Comparison of ENCODE assay signal across 16 cellular contexts in the genomic region with DNA sequence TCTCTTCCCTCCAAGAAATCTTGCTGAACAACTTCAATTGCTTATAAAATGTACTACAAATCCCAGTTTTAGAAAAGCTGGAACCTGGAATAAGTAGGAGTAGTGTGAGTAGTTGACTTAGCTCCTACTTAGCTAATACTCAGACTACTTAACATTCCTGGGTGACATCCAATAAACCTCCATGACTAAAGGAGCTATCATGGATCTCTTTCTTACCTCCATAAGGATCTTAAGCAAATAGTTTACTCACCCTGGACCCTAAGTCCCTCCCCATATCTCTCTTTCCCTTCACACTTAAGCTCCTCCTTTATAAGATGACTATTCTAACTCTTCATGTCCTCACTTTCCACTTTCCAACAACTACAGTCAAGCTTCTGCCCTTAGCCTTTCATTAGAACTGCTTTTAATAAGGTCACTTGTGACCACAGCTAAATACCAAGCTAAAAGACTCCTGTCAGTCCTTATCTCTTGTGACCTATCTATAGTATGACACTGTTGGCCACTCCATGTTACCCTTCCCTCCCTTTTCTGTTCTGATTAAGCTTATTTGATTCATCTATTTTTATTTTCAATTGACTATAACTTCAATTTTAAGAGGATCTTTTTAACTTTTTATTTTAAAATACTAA.
DNase-seq lines count a peak whose midpoint lies in the region; ATAC-seq and TF ChIP-seq lines count a peak whose summit lies in the region.
"Had no signal": no experiment of that assay in that cellular context is flagged by ENCODE, and none has a peak within 500 bp of the region (broad histone marks: within the 10 kb centered on the region; RNA-seq: fewer than 3 reads in every experiment).

No MANE protein-coding gene starts in this region.

- no peaks in the 10 kb centered on the region for H3K9me2 ChIP-seq in PC-3 (replicated peaks; ENCODE audit: low read length)

- H3K27me3 ChIP-seq in PC-3 (ENCODE audit: low read length): no peaks in the 10 kb centered on the region
- no peaks in the 10 kb centered on the region for H3K27me3 ChIP-seq in lung (ENCODE audit: control insufficient read depth, insufficient read depth)

- no peaks in the 10 kb centered on the region for H3K79me2 ChIP-seq in PC-3 (ENCODE audit: low read length)

- POLR2A ChIA-PET in PC-3 (lab: Charles Lee; ENCODE audit: unreplicated experiment): no interaction called here

- H3K27ac ChIP-seq in PC-3 (ENCODE audit: low read length) (peak overlapping the region; percentile 68), lung (ENCODE audit: low read depth in 1 of 2, low read length in 1 of 2) (no peak overlapping the region)
- H3K27ac ChIP-seq: HL-60 had no signal

- no peak overlapping the region for H3K4me3 ChIP-seq in PC-3 (ENCODE audit: low read length)
- no peak overlapping the region for H3K4me3 ChIP-seq in cardiac fibroblast (replicated peaks in 1 of 2; ENCODE audit: low read depth in 2 of 2, low read length in 2 of 2)
- no peak overlapping the region for H3K4me3 ChIP-seq in lung

- no peak overlapping the region for H3K9ac ChIP-seq in PC-3 (ENCODE audit: low read length)

- H3K9me3 ChIP-seq in PC-3 (ENCODE audit: low read length): no peaks in the 10 kb centered on the region
- H3K9me3 ChIP-seq in lung (ENCODE audit: control insufficient read depth in 2 of 2, insufficient read depth in 1 of 2, low read length in 1 of 2): no peaks in the 10 kb centered on the region

- CTCF ChIA-PET in PC-3 (lab: Charles Lee): interaction anchor here (0.5 to 1.6 kb wide), 4 partner anchors 15 to 110 kb away, joined by 3 to 13 read pairs (median 4); no protein-coding TSS in a partner anchor

- intact Hi-C loops in PC-3 (cut with micrococcal nuclease): no loop called here

- H3K36me3 ChIP-seq in PC-3 (ENCODE audit: low read depth, low read length) (no peaks in the 10 kb centered on the region), lung (ENCODE audit: control insufficient read depth in 2 of 2, insufficient read depth in 2 of 2, low read length in 2 of 2) (no peaks in the 10 kb centered on the region)

- H2AFZ ChIP-seq in PC-3 (ENCODE audit: low read length): no peak overlapping the region

- peak; percentile 87 for ATAC-seq in PC-3
- ATAC-seq in lung (ENCODE audit: insufficient read depth, low FRiP score): peak; percentile 77
- ATAC-seq: stimulated activated effector memory CD8-positive, alpha-beta T cell treated with anti-CD3 and anti-CD28 coated beads, Interleukin-12 subunit alpha, Interleukin-12 subunit beta, amount 100 ng/mL, for 72 hours; T-cell had no signal

- BruUV-seq in PC-3 (replicated peaks; lab: Mats Ljungman, UMichigan): no TSS peak

- no peaks in the 10 kb centered on the region for H4K20me1 ChIP-seq in PC-3 (ENCODE audit: low read length)

- peak overlapping the region; percentile 55; the same call in 1 of the 2 replicates for H3K4me2 ChIP-seq in PC-3 (ENCODE audit: low read length)

- DNase-seq in EL: peak; percentile 63
- peak; percentile 94 for DNase-seq in PC-3
- DNase-seq in cardiac fibroblast (ENCODE audit: low read depth in 2 of 2): peak; percentile 14 to 78
- no peak for DNase-seq in lung (ENCODE audit: low spot score)
- no peak for DNase-seq in COLO829 (ENCODE audit: low spot score)
- no peak for DNase-seq in SHP77 (lab: John Stamatoyannopoulos, UW)
- DNase-seq in activated T-cell treated with anti-CD3 and anti-CD28 coated beads for 4 hours: no peak
- no peak for DNase-seq in activated effector memory CD4-positive, alpha-beta T cell treated with Interleukin-2 at 50 U/mL for 16 hours
- DNase-seq: activated naive CD4-positive, alpha-beta T cell; effector CD4-positive, alpha-beta T cell; Karpas-422; NCI-H1436 treated with DMSO at 0.1 percent for 48 hours; small intestine; T-cell had no signal

- TF ChIP-seq CTCF in PC-3 (conservative IDR thresholded peaks at IDR 0.05; ENCODE audit: low read depth, low read length): no peak
- TF ChIP-seq CTCF in cardiac fibroblast (IDR thresholded peaks at IDR 0.05; ENCODE audit: low read depth, low read length): no peak
- no peak for TF ChIP-seq CTCF in lung (IDR thresholded peaks at IDR 0.05; ENCODE audit: control extremely low read depth, extremely low read depth)

- H3K4me1 ChIP-seq in PC-3 (ENCODE audit: insufficient read depth, low read length) (peaks cover 23% of the 10 kb centered on the region), lung (ENCODE audit: control insufficient read depth in 2 of 2, insufficient read depth in 2 of 2, low read length in 2 of 2) (peaks cover 2 to 11% of the 10 kb centered on the region in 2 donors)

- no peaks in the 10 kb centered on the region for H3F3A ChIP-seq in PC-3 (ENCODE audit: low read length, unreplicated experiment)

Comparison
In these comparisons a context has a peak if more than half of its experiments do, and no peak if none do; other contexts are left out.
1. DNase-seq: peak in EL (single experiment), PC-3 (single experiment) and cardiac fibroblast (2 of 2); none in lung (single experiment), COLO829 (single experiment), SHP77 (0 of 2), activated T-cell treated with anti-CD3 and anti-CD28 coated beads for 4 hours (single experiment) and activated effector memory CD4-positive, alpha-beta T cell treated with Interleukin-2 at 50 U/mL for 16 hours (single experiment).